In genomic region chr1:232566093-232566492, GRCh38 we compare ENCODE assay signal across 24 cellular contexts.
DNase-seq lines count a peak whose midpoint lies in the region; ATAC-seq, FAIRE-seq and TF ChIP-seq lines count a peak whose summit lies in the region.
"Had no signal": no experiment of that assay in that cellular context is flagged by ENCODE, and none has a peak within 500 bp of the region (broad histone marks: within the 10 kb centered on the region; RNA-seq: fewer than 3 reads in every experiment).

No MANE protein-coding gene starts in this region.

- H3K36me3 ChIP-seq in HEK293 (ENCODE audit: control insufficient read depth in 2 of 2, insufficient read depth in 1 of 2, low read length in 2 of 2) (no peaks in the 10 kb centered on the region), astrocyte (ENCODE audit: insufficient read depth, low read length) (no peaks in the 10 kb centered on the region), mesodermal cell (ENCODE audit: control insufficient read depth, insufficient read depth, low read length) (peaks cover 18% of the 10 kb centered on the region)
- H3K36me3 ChIP-seq: BE2C had no signal

- no peak for TF ChIP-seq CTCF in HEK293 (tag by site-specific recombination; IDR thresholded peaks at IDR 0.05)
- TF ChIP-seq CTCF in astrocyte (IDR thresholded peaks at IDR 0.05; ENCODE audit: insufficient read depth, low read depth, low read length) = no peak
- no peak for TF ChIP-seq CTCF in endothelial cell (IDR thresholded peaks at IDR 0.05; ENCODE audit: unreplicated experiment)

- no peak overlapping the region for H2AFZ ChIP-seq in astrocyte (ENCODE audit: low read depth, low read length)
- H2AFZ ChIP-seq: GM23248 had no signal

- 60% methylated on average over 1 of the region's 1 CpG; no CpG with 5 or more reads in 1 of the 2 experiments for WGBS in mesodermal cell (ENCODE audit: insufficient coverage in 2 of 2), 2 experiments

- H3K27me3 ChIP-seq in astrocyte (ENCODE audit: insufficient read depth, low read length) = no peaks in the 10 kb centered on the region
- H3K27me3 ChIP-seq: BE2C; BLaER1 treated with 17β-estradiol and CSF1 and Interleukin-3, amounts not matched to agents 10 nM and 100 nM had no signal

- H3K36me3 Mint-ChIP-seq in astrocyte (ENCODE audit: low read depth, unreplicated experiment) (peaks cover 5% of the 10 kb centered on the region), endothelial cell (ENCODE audit: low read depth, unreplicated experiment) (peaks cover 21% of the 10 kb centered on the region)
- H3K36me3 Mint-ChIP-seq in stimulated activated effector memory CD8-positive, alpha-beta T cell treated with anti-CD3 and anti-CD28 coated beads, Interleukin-12 subunit alpha, Interleukin-12 subunit beta, amount 100 ng/mL, for 72 hours = no peaks in the 10 kb centered on the region

- H3K27ac ChIP-seq in HEK293 (ENCODE audit: extremely low read depth, low read depth, low read length) (no peak overlapping the region), astrocyte (ENCODE audit: low read depth, low read length) (no peak overlapping the region), mesodermal cell (ENCODE audit: low read depth, low read length, severe bottlenecking) (peak overlapping the region; percentile 61)
- H3K27ac ChIP-seq: A549; BLaER1 treated with 17β-estradiol and CSF1 and Interleukin-3, amounts not matched to agents 10 nM and 100 nM; GM23248 had no signal

- H3K4me3 ChIP-seq in HEK293 (ENCODE audit: low read depth, low read length) (no peak overlapping the region), astrocyte (ENCODE audit: insufficient read depth, low read depth, low read length) (no peak overlapping the region), mesodermal cell (ENCODE audit: extremely low read depth, insufficient read depth, low read length, poor library complexity, severe bottlenecking) (no peak overlapping the region)
- H3K4me3 ChIP-seq: A549; BLaER1 treated with 17β-estradiol and CSF1 and Interleukin-3, amounts not matched to agents 10 nM and 100 nM; GM23248 had no signal

- no peaks in the 10 kb centered on the region for H3K27me3 Mint-ChIP-seq in astrocyte (ENCODE audit: low read depth, unreplicated experiment)
- H3K27me3 Mint-ChIP-seq in endothelial cell (ENCODE audit: unreplicated experiment) = peaks cover 2% of the 10 kb centered on the region
- H3K27me3 Mint-ChIP-seq: CD4-positive, alpha-beta T cell had no signal

- H3K27ac Mint-ChIP-seq in astrocyte (ENCODE audit: unreplicated experiment) (peak overlapping the region; percentile 44), endothelial cell (ENCODE audit: unreplicated experiment) (peak overlapping the region; percentile 74)
- H3K27ac Mint-ChIP-seq in stimulated activated effector memory CD8-positive, alpha-beta T cell treated with anti-CD3 and anti-CD28 coated beads, Interleukin-12 subunit alpha, Interleukin-12 subunit beta, amount 100 ng/mL, for 72 hours = no peak overlapping the region
- H3K27ac Mint-ChIP-seq: CD14-positive monocyte; CD4-positive, alpha-beta T cell; CD8-positive, alpha-beta memory T cell; H9; HFFc6 had no signal

- DNase-seq in astrocyte (ENCODE audit: low read depth) = no peak
- DNase-seq in endothelial cell (ENCODE audit: low spot score) = no peak
- DNase-seq in activated T-cell treated with anti-CD3 and anti-CD28 coated beads, Interleukin-2, amount 50 U/mL, for 1 hour = no peak
- no peak for DNase-seq in mesenteric fat pad (ENCODE audit: low spot score)
- no peak for DNase-seq in stimulated activated effector memory CD8-positive, alpha-beta T cell treated with anti-CD3 and anti-CD28 coated beads, Interleukin-12 subunit alpha, Interleukin-12 subunit beta, amount 100 ng/mL, for 72 hours (ENCODE audit: low spot score in 2 of 2)
- no peak for DNase-seq in dedifferentiated amniotic fluid mesenchymal stem cell (ENCODE audit: extremely low spot score)
- DNase-seq: 8988T; ACHN; AML-193; BE2C; CD4-positive, alpha-beta T cell; CD8-positive, alpha-beta memory T cell; DND-41; GM23248; H9; HFFc6 had no signal

- no peaks in the 10 kb centered on the region for H3K79me2 ChIP-seq in astrocyte (ENCODE audit: insufficient read depth, low read length)

- CTCF ChIA-PET in HEK293 (lab: Yijun Ruan, JAX) = interaction anchor here (0.6 to 1.3 kb wide), 3 partner anchors 16 to 61 kb away, joined by 3 read pairs; no protein-coding TSS in a partner anchor

- POLR2A ChIA-PET in HEK293 (lab: Yijun Ruan, JAX) = no interaction called here

- no peak for ATAC-seq in stimulated activated effector memory CD8-positive, alpha-beta T cell treated with anti-CD3 and anti-CD28 coated beads, Interleukin-12 subunit alpha, Interleukin-12 subunit beta, amount 100 ng/mL, for 72 hours
- ATAC-seq: A549, HCT116 had no signal

- H3K4me3 Mint-ChIP-seq in astrocyte (ENCODE audit: unreplicated experiment) = no peak overlapping the region
- H3K4me3 Mint-ChIP-seq in endothelial cell (ENCODE audit: unreplicated experiment) = no peak overlapping the region
- H3K4me3 Mint-ChIP-seq in stimulated activated effector memory CD8-positive, alpha-beta T cell treated with anti-CD3 and anti-CD28 coated beads, Interleukin-12 subunit alpha, Interleukin-12 subunit beta, amount 100 ng/mL, for 72 hours = no peak overlapping the region
- H3K4me3 Mint-ChIP-seq: CD14-positive monocyte; CD4-positive, alpha-beta T cell; CD8-positive, alpha-beta memory T cell; H9; HFFc6 had no signal

- H3K4me1 ChIP-seq in HEK293 (ENCODE audit: control insufficient read depth, insufficient read depth, low read length) (peaks cover 66% of the 10 kb centered on the region), astrocyte (ENCODE audit: insufficient read depth, low read length) (no peaks in the 10 kb centered on the region), mesodermal cell (ENCODE audit: control insufficient read depth, insufficient read depth, low read length, poor library complexity, severe bottlenecking) (peaks cover 52% of the 10 kb centered on the region)

- H3K4me1 Mint-ChIP-seq in astrocyte (ENCODE audit: low read depth, unreplicated experiment) (peaks cover 34% of the 10 kb centered on the region), endothelial cell (ENCODE audit: unreplicated experiment) (peaks cover 89% of the 10 kb centered on the region)
- H3K4me1 Mint-ChIP-seq in stimulated activated effector memory CD8-positive, alpha-beta T cell treated with anti-CD3 and anti-CD28 coated beads, Interleukin-12 subunit alpha, Interleukin-12 subunit beta, amount 100 ng/mL, for 72 hours = peaks cover 13% of the 10 kb centered on the region
- H3K4me1 Mint-ChIP-seq: CD14-positive monocyte had no signal

- no peak overlapping the region for H3K4me2 ChIP-seq in astrocyte (ENCODE audit: low read length)
- H3K4me2 ChIP-seq: A549; BLaER1 treated with 17β-estradiol and CSF1 and Interleukin-3, amounts not matched to agents 10 nM and 100 nM had no signal

- H4K20me1 ChIP-seq in astrocyte (ENCODE audit: insufficient read depth, low read length) = no peaks in the 10 kb centered on the region

- H3K9me3 Mint-ChIP-seq in astrocyte (ENCODE audit: unreplicated experiment) (no peaks in the 10 kb centered on the region), endothelial cell (ENCODE audit: unreplicated experiment) (no peaks in the 10 kb centered on the region)
- H3K9me3 Mint-ChIP-seq in stimulated activated effector memory CD8-positive, alpha-beta T cell treated with anti-CD3 and anti-CD28 coated beads, Interleukin-12 subunit alpha, Interleukin-12 subunit beta, amount 100 ng/mL, for 72 hours = no peaks in the 10 kb centered on the region
- H3K9me3 Mint-ChIP-seq: CD4-positive, alpha-beta T cell; H9 had no signal

- FAIRE-seq in astrocyte (lab: Jason Lieb, UNC) = no peak
- FAIRE-seq: A549, G401.6, GM12892 had no signal

- no peaks in the 10 kb centered on the region for H3K9me3 ChIP-seq in HEK293 (ENCODE audit: control insufficient read depth, insufficient read depth, low read depth, low read length)
- no peaks in the 10 kb centered on the region for H3K9me3 ChIP-seq in astrocyte (ENCODE audit: insufficient read depth, low read depth, low read length)
- H3K9me3 ChIP-seq in mesodermal cell (ENCODE audit: control insufficient read depth, low read length) = no peaks in the 10 kb centered on the region
- H3K9me3 ChIP-seq: A549, BE2C had no signal

- no peak overlapping the region for H3K9ac ChIP-seq in astrocyte (ENCODE audit: low read length)
- H3K9ac ChIP-seq: BLaER1 treated with 17β-estradiol and CSF1 and Interleukin-3, amounts not matched to agents 10 nM and 100 nM; GM23248 had no signal

TF ChIP-seq in HEK293, 187 proteins besides CTCF, POLR2A, EP300 and RAD21:
- TF ChIP-seq KLF7 (tag by site-specific recombination; IDR thresholded peaks at IDR 0.05; ENCODE audit: borderline replicate concordance) = no peak
- TF ChIP-seq PRDM6 (tag by site-specific recombination; IDR thresholded peaks at IDR 0.05) = peak; percentile 30; the same call in 1 of the 2 replicates
- peak; percentile 54 for TF ChIP-seq ZNF664 (tag by site-specific recombination; IDR thresholded peaks at IDR 0.05)
- no peak for TF ChIP-seq ZNF24 (tag by site-specific recombination; IDR thresholded peaks at IDR 0.05)
